18 cellular contexts compared by ENCODE assay signal in genomic region chr3:65174713-65175112, GRCh38.
A peak's percentile ranks its signal among the peaks of the same experiment; 100 is the strongest.
DNase-seq lines count a peak whose midpoint lies in the region; ATAC-seq and TF ChIP-seq lines count a peak whose summit lies in the region.
"Had no signal": no experiment of that assay in that cellular context is flagged by ENCODE, and none has a peak within 500 bp of the region (broad histone marks: within the 10 kb centered on the region; RNA-seq: fewer than 3 reads in every experiment).

No MANE protein-coding gene starts in this region.

- peaks cover 6% of the 10 kb centered on the region for H3K27me3 Mint-ChIP-seq in neural progenitor cell (ENCODE audit: insufficient read depth, low read depth)
- H3K27me3 Mint-ChIP-seq: CD4-positive, CD25-positive, alpha-beta regulatory T cell had no signal

- H3K27me3 ChIP-seq in BE2C (no peaks in the 10 kb centered on the region), neural progenitor cell (no peaks in the 10 kb centered on the region)

- H3K4me3 ChIP-seq in BE2C (ENCODE audit: low read depth, low read length) (no peak overlapping the region), coronary artery (no peak overlapping the region), neural progenitor cell (no peak overlapping the region)

- no peaks in the 10 kb centered on the region for H3K9me3 ChIP-seq in BE2C
- no peaks in the 10 kb centered on the region for H3K9me3 ChIP-seq in neural progenitor cell (ENCODE audit: low read depth)

- H2AFZ ChIP-seq in neural progenitor cell (replicated peaks) = peak overlapping the region; percentile 40

- H4K20me1 ChIP-seq in neural progenitor cell (ENCODE audit: low read depth) = no peaks in the 10 kb centered on the region

- H3F3A ChIP-seq in neural progenitor cell (ENCODE audit: low read depth) = no peaks in the 10 kb centered on the region

- no peak for TF ChIP-seq EP300 in Ishikawa (IDR thresholded peaks at IDR 0.05; ENCODE audit: borderline replicate concordance)

- H3K4me2 ChIP-seq in neural progenitor cell = no peak overlapping the region

- H3K27ac Mint-ChIP-seq in neural progenitor cell = no peak overlapping the region
- H3K27ac Mint-ChIP-seq: CD4-positive, CD25-positive, alpha-beta regulatory T cell had no signal

- no peak for TF ChIP-seq RAD21 in Ishikawa (IDR thresholded peaks at IDR 0.05; ENCODE audit: low read depth)

- H3K27ac ChIP-seq in coronary artery = peak overlapping the region; percentile 57 to 76
- H3K27ac ChIP-seq in neural progenitor cell = no peak overlapping the region

- H3K4me1 ChIP-seq in BE2C (peaks cover 19% of the 10 kb centered on the region), neural progenitor cell (no peaks in the 10 kb centered on the region)

- H3K9ac ChIP-seq in neural progenitor cell = no peak overlapping the region

- H3K36me3 Mint-ChIP-seq in neural progenitor cell = no peaks in the 10 kb centered on the region
- H3K36me3 Mint-ChIP-seq: CD4-positive, CD25-positive, alpha-beta regulatory T cell had no signal

- H3K9me3 Mint-ChIP-seq in neural progenitor cell = no peaks in the 10 kb centered on the region

- no peak for ATAC-seq in HG03521 (IDR thresholded peaks at IDR 0.05; ENCODE audit: unreplicated experiment)
- ATAC-seq: Panc1, Right ventricle myocardium inferior, SK-N-SH treated with all-trans-retinoic acid at 6 μM for 48 hours had no signal

- DNase-seq in BE2C (peak; percentile 68), coronary artery (ENCODE audit: low spot score) (no peak), neural progenitor cell (ENCODE audit: low spot score) (no peak), NCI-H187 treated with DMSO at 0.1 percent for 48 hours (lab: John Stamatoyannopoulos, UW) (no peak), globus pallidus (ENCODE audit: low spot score) (no peak), GDM1 (lab: John Stamatoyannopoulos, UW) (no peak)
- DNase-seq: AML-193; Calu3; CD4-positive, CD25-positive, alpha-beta regulatory T cell; NCI-H1092; NCI-H1694 treated with DMSO at 0.1 percent for 48 hours; NCI-H446 treated with DMSO at 0.1 percent for 48 hours; NCI-H774 had no signal

- H3K36me3 ChIP-seq in BE2C (no peaks in the 10 kb centered on the region), neural progenitor cell (no peaks in the 10 kb centered on the region)

- no peak overlapping the region for H3K4me3 Mint-ChIP-seq in neural progenitor cell
- H3K4me3 Mint-ChIP-seq: CD4-positive, CD25-positive, alpha-beta regulatory T cell had no signal

- peaks cover 7% of the 10 kb centered on the region for H3K4me1 Mint-ChIP-seq in neural progenitor cell
- H3K4me1 Mint-ChIP-seq: CD4-positive, CD25-positive, alpha-beta regulatory T cell had no signal

- TF ChIP-seq CTCF in BE2C (IDR thresholded peaks at IDR 0.05; ENCODE audit: low read depth, low read length) = no peak
- TF ChIP-seq CTCF in coronary artery (IDR thresholded peaks at IDR 0.05) = no peak
- no peak for TF ChIP-seq CTCF in neural progenitor cell (IDR thresholded peaks at IDR 0.05)

- H3K79me2 ChIP-seq in neural progenitor cell (ENCODE audit: low read depth) = no peaks in the 10 kb centered on the region

TF ChIP-seq in Ishikawa, 13 proteins besides CTCF, POLR2A, EP300 and RAD21:
- TF ChIP-seq CREB1 (IDR thresholded peaks at IDR 0.05; ENCODE audit: low read depth) (no peak), USF1 (IDR thresholded peaks at IDR 0.05) (peak; percentile 53; the same call in 1 of the 2 replicates), YY1 (IDR thresholded peaks at IDR 0.05; ENCODE audit: low read depth) (no peak)
